In genomic region chr20:4815618-4816017, GRCh38 we compare ENCODE assay signal across 13 cellular contexts. TPM values are rescaled to one million over a fixed set of nuclear protein-coding genes. Genes with fewer than 3 reads are reported as not detected.
DNase-seq lines count a peak whose midpoint lies in the region; ATAC-seq and TF ChIP-seq lines count a peak whose summit lies in the region.
"Had no signal": no experiment of that assay in that cellular context is flagged by ENCODE, and none has a peak within 500 bp of the region (broad histone marks: within the 10 kb centered on the region; RNA-seq: fewer than 3 reads in every experiment).

No MANE protein-coding gene starts in this region.

- H3K27me3 Mint-ChIP-seq in activated T-cell treated with anti-CD3 and anti-CD28 coated beads, Interleukin-2, amount 50 U/mL, for 24 hours, result no peaks in the 10 kb centered on the region
- no peaks in the 10 kb centered on the region for H3K27me3 Mint-ChIP-seq in T-cell

- H3K27ac Mint-ChIP-seq in activated T-cell treated with anti-CD3 and anti-CD28 coated beads, Interleukin-2, amount 50 U/mL, for 24 hours, result peak overlapping the region; percentile 99
- peak overlapping the region; percentile 97 to 98 for H3K27ac Mint-ChIP-seq in T-cell
- H3K27ac Mint-ChIP-seq: nephron progenitor cell had no signal

- H3K4me3 ChIP-seq in esophagus muscularis mucosa (no peak overlapping the region), left lung (peak overlapping the region in 1 of 2 donors; percentile 32)
- H3K4me3 ChIP-seq: uterus had no signal

- H3K4me1 ChIP-seq in esophagus muscularis mucosa (peaks cover 17 to 57% (median 48%) of the 10 kb centered on the region in 4 donors), left lung (peaks cover 16 to 98% of the 10 kb centered on the region in 2 donors)
- H3K4me1 ChIP-seq: foreskin keratinocyte had no signal

- no peak for TF ChIP-seq EP300 in esophagus muscularis mucosa (IDR thresholded peaks at IDR 0.05)

- H3K4me3 Mint-ChIP-seq in activated T-cell treated with anti-CD3 and anti-CD28 coated beads, Interleukin-2, amount 50 U/mL, for 24 hours, result peak overlapping the region; percentile 90
- peak overlapping the region; percentile 81 to 87 (median 83) for H3K4me3 Mint-ChIP-seq in T-cell
- H3K4me3 Mint-ChIP-seq: nephron progenitor cell had no signal

- H3K27me3 ChIP-seq in esophagus muscularis mucosa, result no peaks in the 10 kb centered on the region
- no peaks in the 10 kb centered on the region for H3K27me3 ChIP-seq in left lung
- H3K27me3 ChIP-seq: uterus had no signal

- no peak for TF ChIP-seq CTCF in esophagus muscularis mucosa (IDR thresholded peaks at IDR 0.05)
- TF ChIP-seq CTCF in GM20000 (IDR thresholded peaks at IDR 0.05; ENCODE audit: extremely low read depth, missing control alignments), result no peak
- no peak for TF ChIP-seq CTCF in left lung (IDR thresholded peaks at IDR 0.05)

- no peaks in the 10 kb centered on the region for H3K9me3 ChIP-seq in esophagus muscularis mucosa
- no peaks in the 10 kb centered on the region for H3K9me3 ChIP-seq in left lung
- H3K9me3 ChIP-seq: uterus had no signal

- H3K9me3 Mint-ChIP-seq in activated T-cell treated with anti-CD3 and anti-CD28 coated beads, Interleukin-2, amount 50 U/mL, for 24 hours, result no peaks in the 10 kb centered on the region
- no peaks in the 10 kb centered on the region for H3K9me3 Mint-ChIP-seq in T-cell
- H3K9me3 Mint-ChIP-seq: nephron progenitor cell had no signal

- 78% methylated on average over 4 of the region's 5 CpGs for WGBS in esophagus muscularis mucosa

- ATAC-seq in T-cell (replicated peaks in 1 of 4) (no peak), left lung (no peak)
- ATAC-seq: foreskin keratinocyte, HepG2 had no signal

- peak; percentile 38 for DNase-seq in activated T-cell treated with anti-CD3 and anti-CD28 coated beads, Interleukin-2, amount 50 U/mL, for 24 hours
- DNase-seq in activated T-cell treated with anti-CD3 and anti-CD28 coated beads, Interleukin-2, amount 50 U/mL, for 48 hours, result no peak
- DNase-seq in T-cell, result no peak
- DNase-seq in esophagus muscularis mucosa (ENCODE audit: extremely low spot score), result no peak
- DNase-seq in GM20000 (ENCODE audit: low spot score), result no peak
- no peak for DNase-seq in left lung
- DNase-seq in NOMO-1 (lab: John Stamatoyannopoulos, UW; ENCODE audit: unreplicated experiment in 2 of 2), result no peak
- DNase-seq: foreskin keratinocyte, NCI-H526, nephron progenitor cell, uterus had no signal

- POLR2A ChIA-PET in T-cell (lab: Charles Lee), result interaction anchor here (0.6 to 1.1 kb wide), 2 partner anchors 9 to 144 kb away, joined by 4 to 6 read pairs; no protein-coding TSS in a partner anchor

- peak overlapping the region in 3 of 4 donors; percentile 52 to 70 (median 70) for H3K27ac ChIP-seq in esophagus muscularis mucosa (replicated peaks in 1 of 4)
- H3K27ac ChIP-seq in temporal lobe (ENCODE audit: low read depth, low read length), result peak overlapping the region; percentile 50
- peak overlapping the region in 1 of 2 donors; percentile 98 for H3K27ac ChIP-seq in left lung
- H3K27ac ChIP-seq: foreskin keratinocyte had no signal

- H3K36me3 Mint-ChIP-seq in activated T-cell treated with anti-CD3 and anti-CD28 coated beads, Interleukin-2, amount 50 U/mL, for 24 hours (ENCODE audit: low read depth), result peaks cover 61% of the 10 kb centered on the region
- peaks cover 27% of the 10 kb centered on the region for H3K36me3 Mint-ChIP-seq in T-cell

- H3K4me1 Mint-ChIP-seq in activated T-cell treated with anti-CD3 and anti-CD28 coated beads, Interleukin-2, amount 50 U/mL, for 24 hours (ENCODE audit: low read depth), result peaks cover 76% of the 10 kb centered on the region
- H3K4me1 Mint-ChIP-seq in T-cell, result peaks cover 71 to 83% (median 83%) of the 10 kb centered on the region in 3 donors

- CTCF ChIA-PET in T-cell (lab: Charles Lee), result interaction anchor here in 1 of 2 donors (0.5 to 1.4 kb wide), 2 partner anchors 49 to 76 kb away, joined by 3 to 6 read pairs; no protein-coding TSS in a partner anchor

- H3K36me3 ChIP-seq in esophagus muscularis mucosa (peaks cover 0 to 16% (median 2%) of the 10 kb centered on the region in 4 donors), left lung (peaks cover 0 to 40% of the 10 kb centered on the region in 2 donors)
- H3K36me3 ChIP-seq: uterus had no signal

- intact Hi-C loops in esophagus muscularis mucosa (cut with DNase I), result no loop called here
- intact Hi-C loops in left lung (cut with DNase I), result no loop called here

- no peak for TF ChIP-seq POLR2A in esophagus muscularis mucosa (IDR thresholded peaks at IDR 0.05; ENCODE audit: low read depth)

RNA-seq across cellular contexts. Expression of gene RASSF2, which starts 7.8 kb away (rescaled TPM):
- total RNA-seq in T-cell, result 10 to 100 TPM; 24.6 to 38.4 (median 27.5) TPM
- 10 to 100 TPM; 60.7 to 80.2 (median 71.4) TPM for total RNA-seq in esophagus muscularis mucosa
- total RNA-seq in temporal lobe, result 213 TPM
- total RNA-seq in left lung, result 10 to 100 TPM; 38.7 to 71.5 TPM
- total RNA-seq: foreskin keratinocyte had no signal
